In the genomic region with DNA sequence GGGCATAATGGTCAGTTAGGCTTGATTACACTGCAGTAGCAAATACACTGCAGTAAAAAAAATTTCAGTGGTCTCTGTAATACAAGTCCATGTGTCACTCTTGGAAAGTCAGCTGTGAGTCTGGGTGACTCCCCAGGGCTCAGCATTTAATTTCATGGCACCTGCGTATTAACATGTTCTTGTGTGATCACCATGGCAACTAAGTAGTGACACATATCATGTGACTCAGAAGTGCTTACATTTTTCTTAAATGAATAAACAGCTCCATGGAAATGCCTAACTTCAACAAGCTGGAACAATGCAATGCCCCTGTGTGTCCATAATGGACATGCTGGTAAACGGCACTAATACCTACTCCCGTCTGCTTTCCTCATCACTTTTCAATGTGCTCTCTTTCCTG, we compare ENCODE assay signal across 9 cellular contexts.
DNase-seq lines count a peak whose midpoint lies in the region; ATAC-seq and TF ChIP-seq lines count a peak whose summit lies in the region.
"Had no signal": no experiment of that assay in that cellular context is flagged by ENCODE, and none has a peak within 500 bp of the region (broad histone marks: within the 10 kb centered on the region; RNA-seq: fewer than 3 reads in every experiment).

No MANE protein-coding gene starts in this region.

- peak; percentile 11 for DNase-seq in DMS 273 (lab: John Stamatoyannopoulos, UW; ENCODE audit: unreplicated experiment)
- no peak for DNase-seq in DMS 273 treated with DMSO at 0.1 percent for 48 hours (lab: John Stamatoyannopoulos, UW)
- peak; percentile 54 for DNase-seq in NCI-H345 treated with DMSO at 0.1 percent for 48 hours (lab: John Stamatoyannopoulos, UW; ENCODE audit: unreplicated experiment)
- peak; percentile 76 for DNase-seq in epithelial cell of proximal tubule (ENCODE audit: low read depth)
- no peak for DNase-seq in upper lobe of right lung
- no peak for DNase-seq in activated CD8-positive, alpha-beta memory T cell treated with anti-CD3 and anti-CD28 coated beads, Interleukin-2, amount 50 U/mL, for 48 hours

- intact Hi-C loops in upper lobe of right lung (cut with DNase I): no loop called here

- no peaks in the 10 kb centered on the region for H3K9me3 ChIP-seq in upper lobe of right lung

- ATAC-seq in upper lobe of right lung (peak; percentile 49), HG03442 (IDR thresholded peaks at IDR 0.05; ENCODE audit: unreplicated experiment) (no peak), HG02678 (IDR thresholded peaks at IDR 0.05; ENCODE audit: unreplicated experiment) (no peak)

- no peak overlapping the region for H3K4me3 ChIP-seq in epithelial cell of proximal tubule (ENCODE audit: low read depth, low read length)
- no peak overlapping the region for H3K4me3 ChIP-seq in upper lobe of right lung

- H3K27me3 ChIP-seq in upper lobe of right lung: peaks cover 4% of the 10 kb centered on the region

- no peaks in the 10 kb centered on the region for H3K36me3 ChIP-seq in upper lobe of right lung

- no peaks in the 10 kb centered on the region for H3K4me1 ChIP-seq in upper lobe of right lung

- no peak overlapping the region for H3K27ac ChIP-seq in upper lobe of right lung
- H3K27ac ChIP-seq: 22Rv1 had no signal

- TF ChIP-seq CTCF in epithelial cell of proximal tubule (conservative IDR thresholded peaks at IDR 0.05; ENCODE audit: low read depth, low read length) (no peak), upper lobe of right lung (IDR thresholded peaks at IDR 0.05) (no peak)

Comparison
In these comparisons a context has a peak if more than half of its experiments do, and no peak if none do; other contexts are left out.
1. DNase-seq: peak in DMS 273 (single experiment), NCI-H345 treated with DMSO at 0.1 percent for 48 hours (single experiment) and epithelial cell of proximal tubule (single experiment); none in DMS 273 treated with DMSO at 0.1 percent for 48 hours (single experiment), upper lobe of right lung (single experiment) and activated CD8-positive, alpha-beta memory T cell treated with anti-CD3 and anti-CD28 coated beads, Interleukin-2, amount 50 U/mL, for 48 hours (single experiment).